In the genomic region with DNA sequence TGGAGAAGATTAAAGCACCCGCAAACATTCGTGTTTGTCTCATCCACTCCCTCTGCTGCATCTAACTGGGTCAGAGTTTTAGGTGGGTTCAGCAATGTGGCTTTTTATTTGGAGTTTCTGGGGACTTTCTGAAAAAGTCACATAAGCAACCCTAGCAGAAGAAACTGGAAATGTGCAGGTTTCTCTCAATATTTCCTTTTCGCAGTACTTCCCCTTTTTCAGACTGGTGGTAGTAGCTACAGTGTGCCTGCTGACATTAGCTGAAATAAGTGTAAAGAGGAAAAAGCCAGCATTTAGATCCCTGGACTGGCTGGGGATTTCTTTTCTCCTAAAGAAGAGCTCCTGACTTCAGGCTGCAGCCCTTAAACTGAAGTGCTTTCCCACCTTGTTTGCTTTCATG, we compare ENCODE assay signal across 18 cellular contexts. TPM values are rescaled to one million over a fixed set of nuclear protein-coding genes. Genes with fewer than 3 reads are reported as not detected.
A peak's percentile ranks its signal among the peaks of the same experiment; 100 is the strongest.
DNase-seq lines count a peak whose midpoint lies in the region; ATAC-seq and TF ChIP-seq lines count a peak whose summit lies in the region.
"Had no signal": no experiment of that assay in that cellular context is flagged by ENCODE, and none has a peak within 500 bp of the region (broad histone marks: within the 10 kb centered on the region; RNA-seq: fewer than 3 reads in every experiment).

No MANE protein-coding gene starts in this region.

- CTCF ChIA-PET in GM10248 (lab: Yijun Ruan, JAX): interaction anchor here (0.7 to 1.6 kb wide), 2 partner anchors 11 to 20 kb away, joined by 3 read pairs; no protein-coding TSS in a partner anchor

- no peak overlapping the region for H3K4me3 ChIP-seq in SJCRH30
- H3K4me3 ChIP-seq: adrenal gland, SK-N-MC had no signal

- POLR2A ChIA-PET in GM10248 (lab: Yijun Ruan, JAX): no interaction called here

- ATAC-seq in GM19395 (IDR thresholded peaks at IDR 0.05; ENCODE audit: unreplicated experiment) (peak; percentile 81), HG03520 (IDR thresholded peaks at IDR 0.05; ENCODE audit: unreplicated experiment) (peak; percentile 56)
- ATAC-seq: activated T-cell treated with anti-CD3 and anti-CD28 coated beads, Interleukin-2, amount 50 U/mL, for 4 hours; left ventricle myocardium superior; natural killer cell; right cardiac atrium had no signal

- H3K4me1 ChIP-seq in SJCRH30: no peaks in the 10 kb centered on the region
- H3K4me1 ChIP-seq: adrenal gland had no signal

- H3K36me3 ChIP-seq in SJCRH30: no peaks in the 10 kb centered on the region
- H3K36me3 ChIP-seq: adrenal gland had no signal

- no peak for TF ChIP-seq CTCF in GM10248 (IDR thresholded peaks at IDR 0.05; ENCODE audit: control extremely low read depth, extremely low read depth, low read depth, missing control alignments)

- no peak overlapping the region for H3K27ac ChIP-seq in SJCRH30
- H3K27ac ChIP-seq: adrenal gland, SK-N-MC had no signal

- H3K9me3 ChIP-seq in SJCRH30 (replicated peaks): no peaks in the 10 kb centered on the region
- H3K9me3 ChIP-seq: adrenal gland had no signal

- DNase-seq in GM10248 (ENCODE audit: extremely low spot score) (peak; percentile 21), SKM-1 (lab: John Stamatoyannopoulos, UW; ENCODE audit: unreplicated experiment) (peak; percentile 50), NCI-H1048 (lab: John Stamatoyannopoulos, UW) (no peak), NCI-H226 (no peak), SJCRH30 (no peak)
- no peak for DNase-seq in activated CD4-positive, alpha-beta T cell treated with anti-CD3 and anti-CD28 coated beads, Interleukin-2, amount 50 U/mL, for 4 hours
- DNase-seq: activated T-cell treated with anti-CD3 and anti-CD28 coated beads, Interleukin-2, amount 50 U/mL, for 4 hours; adrenal gland; DMS53; hypothalamus; left ventricle myocardium superior; natural killer cell; NCI-H69; right cardiac atrium had no signal

- no peaks in the 10 kb centered on the region for H3K27me3 ChIP-seq in SJCRH30
- H3K27me3 ChIP-seq: adrenal gland had no signal

RNA-seq across cellular contexts. Expression of a gene that starts 15.9 kb away (rescaled TPM):
- total RNA-seq in SJCRH30 (2014; rRNA removed; shearing (Covaris generic)): 1.1 TPM in 2 replicates
- total RNA-seq: HT-29, natural killer cell had no signal

Comparison
In these comparisons a context has a peak if more than half of its experiments do, and no peak if none do; other contexts are left out.
1. DNase-seq: peak in GM10248 (single experiment) and SKM-1 (single experiment); none in NCI-H1048 (single experiment), NCI-H226 (single experiment), SJCRH30 (0 of 2) and activated CD4-positive, alpha-beta T cell treated with anti-CD3 and anti-CD28 coated beads, Interleukin-2, amount 50 U/mL, for 4 hours (0 of 2).